ENCODE assay signal across 17 cellular contexts in the genomic region with DNA sequence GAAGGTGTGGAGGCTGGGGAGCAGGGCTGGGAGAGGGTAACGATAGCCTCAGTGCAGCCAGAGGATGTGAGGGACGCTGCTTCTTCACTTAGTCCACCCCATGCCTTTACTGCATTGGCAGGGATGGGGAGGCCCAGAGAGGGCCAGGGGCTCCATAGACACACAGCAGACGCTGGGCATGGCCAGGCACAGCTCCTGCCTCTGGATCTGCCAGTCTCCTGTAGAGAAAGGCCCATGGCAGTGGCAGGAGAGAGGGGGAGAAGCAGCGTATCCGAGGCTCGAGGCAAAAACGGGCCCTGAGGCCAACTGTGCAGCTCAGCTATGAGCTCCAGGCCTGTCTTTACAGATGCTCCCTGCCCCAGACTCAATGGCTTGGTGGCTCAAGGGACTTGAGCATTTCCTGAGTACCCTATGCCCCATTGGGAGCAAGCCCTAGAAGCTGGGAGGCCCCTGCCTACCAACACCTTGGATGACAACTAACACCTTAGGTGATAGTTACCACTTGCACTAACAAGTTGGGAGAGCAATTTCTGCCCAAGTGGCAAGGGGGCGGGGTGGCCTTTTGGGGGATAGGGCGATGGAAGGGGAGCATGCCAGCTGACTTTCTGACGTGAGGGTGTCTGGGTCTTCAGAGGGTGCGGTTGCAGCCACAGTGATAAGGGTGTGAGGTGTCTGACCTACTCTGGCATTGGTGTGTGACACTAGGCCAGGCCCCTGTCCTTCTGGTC. TPM values are rescaled to one million over a fixed set of nuclear protein-coding genes. Genes with fewer than 3 reads are reported as not detected.
DNase-seq lines count a peak whose midpoint lies in the region; ATAC-seq, FAIRE-seq and TF ChIP-seq lines count a peak whose summit lies in the region.
"Had no signal": no experiment of that assay in that cellular context is flagged by ENCODE, and none has a peak within 500 bp of the region (broad histone marks: within the 10 kb centered on the region; RNA-seq: fewer than 3 reads in every experiment).

No MANE protein-coding gene starts in this region.

- peaks cover 2% of the 10 kb centered on the region for H3K27me3 ChIP-seq in colonic mucosa
- H3K27me3 ChIP-seq: SJCRH30 had no signal

- no peak for ATAC-seq in activated naive CD8-positive, alpha-beta T cell treated with anti-CD3 and anti-CD28 coated beads, Interleukin-2, amount 10 ng/mL, durations not matched to agents 7 days and 5 days (ENCODE audit: low read depth)
- no peak for ATAC-seq in activated naive CD8-positive, alpha-beta T cell treated with anti-CD3 and anti-CD28 coated beads, Interleukin-2, amount 50 U/mL, for 24 hours
- ATAC-seq in GM18861 (IDR thresholded peaks at IDR 0.05; ENCODE audit: unreplicated experiment) = no peak

- H3K9me3 Mint-ChIP-seq in activated naive CD8-positive, alpha-beta T cell treated with anti-CD3 and anti-CD28 coated beads, Interleukin-2, amount 10 ng/mL, durations not matched to agents 7 days and 5 days = no peaks in the 10 kb centered on the region
- H3K9me3 Mint-ChIP-seq in activated naive CD8-positive, alpha-beta T cell treated with anti-CD3 and anti-CD28 coated beads, Interleukin-2, amount 50 U/mL, for 24 hours = no peaks in the 10 kb centered on the region
- H3K9me3 Mint-ChIP-seq: CD8-positive, alpha-beta memory T cell had no signal

- H3K36me3 Mint-ChIP-seq in activated naive CD8-positive, alpha-beta T cell treated with anti-CD3 and anti-CD28 coated beads, Interleukin-2, amount 10 ng/mL, durations not matched to agents 7 days and 5 days = no peaks in the 10 kb centered on the region
- H3K36me3 Mint-ChIP-seq in activated naive CD8-positive, alpha-beta T cell treated with anti-CD3 and anti-CD28 coated beads, Interleukin-2, amount 50 U/mL, for 24 hours (ENCODE audit: low read depth) = no peaks in the 10 kb centered on the region
- H3K36me3 Mint-ChIP-seq: CD8-positive, alpha-beta memory T cell had no signal

- H3K9ac ChIP-seq in colonic mucosa (ENCODE audit: low read depth in 2 of 2, low read length in 2 of 2) = no peak overlapping the region
- H3K9ac ChIP-seq: GM23248 had no signal

- FAIRE-seq in D721Med (lab: Jason Lieb, UNC) = no peak

- H3K4me1 ChIP-seq in colonic mucosa = peaks cover 8% of the 10 kb centered on the region
- H3K4me1 ChIP-seq: SJCRH30 had no signal

- no peak overlapping the region for H3K4me3 ChIP-seq in colonic mucosa
- H3K4me3 ChIP-seq: GM23248, SJCRH30 had no signal

- DNase-seq in activated naive CD8-positive, alpha-beta T cell treated with anti-CD3 and anti-CD28 coated beads, Interleukin-2, amount 10 ng/mL, durations not matched to agents 7 days and 5 days = peak; percentile 28
- DNase-seq in activated naive CD8-positive, alpha-beta T cell treated with anti-CD3 and anti-CD28 coated beads, Interleukin-2, amount 50 U/mL, for 24 hours = no peak
- peak; percentile 5 for DNase-seq in D721Med (ENCODE audit: insufficient read length, low spot score)
- peak; percentile 18 for DNase-seq in colonic mucosa
- DNase-seq in posterior vena cava (ENCODE audit: low spot score) = peak; percentile 70
- no peak for DNase-seq in activated CD4-positive, CD25-positive, alpha-beta regulatory T cell treated with anti-CD3 and anti-CD28 coated beads, Interleukin-2, amount 50 U/mL, for 72 hours
- DNase-seq: NCI-H2029 treated with DMSO at 0.1 percent for 48 hours had no signal

- H3K27ac ChIP-seq in colonic mucosa = no peak overlapping the region
- H3K27ac ChIP-seq: 22Rv1, C4-2B, GM23248, HL-60, RWPE1, SJCRH30 had no signal

- H3K36me3 ChIP-seq in colonic mucosa = no peaks in the 10 kb centered on the region
- H3K36me3 ChIP-seq: SJCRH30 had no signal

- H3K4me1 Mint-ChIP-seq in activated naive CD8-positive, alpha-beta T cell treated with anti-CD3 and anti-CD28 coated beads, Interleukin-2, amount 10 ng/mL, durations not matched to agents 7 days and 5 days = no peaks in the 10 kb centered on the region
- H3K4me1 Mint-ChIP-seq in activated naive CD8-positive, alpha-beta T cell treated with anti-CD3 and anti-CD28 coated beads, Interleukin-2, amount 50 U/mL, for 24 hours = no peaks in the 10 kb centered on the region

- H3K27ac Mint-ChIP-seq in activated naive CD8-positive, alpha-beta T cell treated with anti-CD3 and anti-CD28 coated beads, Interleukin-2, amount 10 ng/mL, durations not matched to agents 7 days and 5 days = no peak overlapping the region
- H3K27ac Mint-ChIP-seq in activated naive CD8-positive, alpha-beta T cell treated with anti-CD3 and anti-CD28 coated beads, Interleukin-2, amount 50 U/mL, for 24 hours = no peak overlapping the region
- H3K27ac Mint-ChIP-seq: B cell; CD8-positive, alpha-beta memory T cell had no signal

- H3K9me3 ChIP-seq in colonic mucosa = no peaks in the 10 kb centered on the region
- H3K9me3 ChIP-seq: SJCRH30 had no signal

- no peak for TF ChIP-seq CTCF in D721Med (IDR thresholded peaks at IDR 0.05; ENCODE audit: insufficient read depth, missing control alignments)
- TF ChIP-seq CTCF in colonic mucosa (IDR thresholded peaks at IDR 0.05) = no peak

- no peak overlapping the region for H3K4me3 Mint-ChIP-seq in activated naive CD8-positive, alpha-beta T cell treated with anti-CD3 and anti-CD28 coated beads, Interleukin-2, amount 10 ng/mL, durations not matched to agents 7 days and 5 days
- H3K4me3 Mint-ChIP-seq in activated naive CD8-positive, alpha-beta T cell treated with anti-CD3 and anti-CD28 coated beads, Interleukin-2, amount 50 U/mL, for 24 hours = no peak overlapping the region
- H3K4me3 Mint-ChIP-seq: B cell; CD8-positive, alpha-beta memory T cell had no signal

- intact Hi-C loops in colonic mucosa (cut with DNase I) = loop anchor here (2.0 to 10.0 kb wide), 2 partner anchors 106 to 214 kb away; no protein-coding TSS in a partner anchor
- intact Hi-C loops in posterior vena cava (cut with DNase I) = loop anchor here (2.0 to 5.0 kb wide), 2 partner anchors 213 to 214 kb away; no protein-coding TSS in a partner anchor

- H3K27me3 Mint-ChIP-seq in activated naive CD8-positive, alpha-beta T cell treated with anti-CD3 and anti-CD28 coated beads, Interleukin-2, amount 10 ng/mL, durations not matched to agents 7 days and 5 days = peaks cover 3% of the 10 kb centered on the region
- H3K27me3 Mint-ChIP-seq in activated naive CD8-positive, alpha-beta T cell treated with anti-CD3 and anti-CD28 coated beads, Interleukin-2, amount 50 U/mL, for 24 hours = peaks cover 5% of the 10 kb centered on the region
- H3K27me3 Mint-ChIP-seq: B cell had no signal

- POLR2A ChIA-PET in activated naive CD8-positive, alpha-beta T cell treated with anti-CD3 and anti-CD28 coated beads, Interleukin-2, amount 10 ng/mL, durations not matched to agents 7 days and 5 days (lab: Charles Lee) = no interaction called here

RNA-seq across cellular contexts. Expression of gene LBHD2, which starts 5.0 kb away (rescaled TPM):
- not detected for total RNA-seq in activated naive CD8-positive, alpha-beta T cell treated with anti-CD3 and anti-CD28 coated beads, Interleukin-2, amount 10 ng/mL, durations not matched to agents 7 days and 5 days
- total RNA-seq in colonic mucosa (not detected), posterior vena cava (not detected)
- total RNA-seq: B cell; CD8-positive, alpha-beta memory T cell; GM23248; OCI-LY7; SJCRH30 had no signal

RNA-seq across cellular contexts. Expression of gene EXOC3L4, which starts 15.5 kb away (rescaled TPM):
- total RNA-seq in activated naive CD8-positive, alpha-beta T cell treated with anti-CD3 and anti-CD28 coated beads, Interleukin-2, amount 10 ng/mL, durations not matched to agents 7 days and 5 days = not detected
- 10 to 100 TPM; 11.3 to 15.6 TPM for total RNA-seq in colonic mucosa
- 1 to 10 TPM; 1.0 to 2.5 TPM for total RNA-seq in posterior vena cava
- total RNA-seq: B cell; CD8-positive, alpha-beta memory T cell; GM23248; OCI-LY7; SJCRH30 had no signal

RNA-seq across cellular contexts. Expression of gene CDC42BPB, which starts 21.7 kb away (rescaled TPM):
- 1 to 10 TPM; 1.1 TPM for total RNA-seq in activated naive CD8-positive, alpha-beta T cell treated with anti-CD3 and anti-CD28 coated beads, Interleukin-2, amount 10 ng/mL, durations not matched to agents 7 days and 5 days
- 10 to 100 TPM; 67.9 to 83.8 TPM for total RNA-seq in colonic mucosa
- total RNA-seq in posterior vena cava = 10 to 100 TPM; 81.1 to 89.3 TPM

RNA-seq across cellular contexts. Expression of gene TNFAIP2, which starts 44.2 kb away (rescaled TPM):
- total RNA-seq in activated naive CD8-positive, alpha-beta T cell treated with anti-CD3 and anti-CD28 coated beads, Interleukin-2, amount 10 ng/mL, durations not matched to agents 7 days and 5 days = 1 to 10 TPM; 3.0 TPM
- total RNA-seq in colonic mucosa (10 to 100 TPM; 10.5 to 26.9 TPM), posterior vena cava (100 to 1,000 TPM in 1 of 2 donors, 10 to 100 TPM in 1; 71.4 to 112 TPM)
- total RNA-seq: OCI-LY7 had no signal

Comparison
In these comparisons a context has a peak if more than half of its experiments do, and no peak if none do; other contexts are left out.
1. DNase-seq: peak in activated naive CD8-positive, alpha-beta T cell treated with anti-CD3 and anti-CD28 coated beads, Interleukin-2, amount 10 ng/mL, durations not matched to agents 7 days and 5 days (single experiment), D721Med (single experiment), colonic mucosa (single experiment) and posterior vena cava (single experiment); none in activated naive CD8-positive, alpha-beta T cell treated with anti-CD3 and anti-CD28 coated beads, Interleukin-2, amount 50 U/mL, for 24 hours (single experiment) and activated CD4-positive, CD25-positive, alpha-beta regulatory T cell treated with anti-CD3 and anti-CD28 coated beads, Interleukin-2, amount 50 U/mL, for 72 hours (single experiment).
2. RNA of gene CDC42BPB, which starts 21.7 kb away (total RNA-seq): 81.1 to 89.3 TPM in posterior vena cava and 67.9 to 83.8 TPM in colonic mucosa; 1.1 TPM in activated naive CD8-positive, alpha-beta T cell treated with anti-CD3 and anti-CD28 coated beads, Interleukin-2, amount 10 ng/mL, durations not matched to agents 7 days and 5 days; every median in the first group is over 10 times any median in the second.